16 cellular contexts compared by ENCODE assay signal in genomic region chr9:112765281-112765680, GRCh38.
"Had no signal": no experiment of that assay in that cellular context is flagged by ENCODE, and none has a peak within 500 bp of the region (broad histone marks: within the 10 kb centered on the region; RNA-seq: fewer than 3 reads in every experiment).

No MANE protein-coding gene starts in this region.

- H3K4me3 ChIP-seq: sigmoid colon, skin epidermis, stomach had no signal

- ATAC-seq: foreskin keratinocyte; naive thymus-derived CD4-positive, alpha-beta T cell had no signal

- H3K27me3 ChIP-seq: foreskin keratinocyte, sigmoid colon, stomach had no signal

- DNase-seq: dermis blood vessel endothelial cell; foreskin keratinocyte; head of caudate nucleus; hippocampal formation; mammary epithelial cell; naive thymus-derived CD4-positive, alpha-beta T cell; posterior cingulate gyrus; sigmoid colon; stimulated activated CD4-positive, alpha-beta T cell treated with anti-CD3 and anti-CD28 coated beads, Interleukin-12 subunit alpha, Interleukin-12 subunit beta, amount 100 ng/mL, for 4 hours; stimulated activated naive CD4-positive, alpha-beta T cell; stomach had no signal

- H3K9me3 ChIP-seq: sigmoid colon had no signal

- H3K36me3 ChIP-seq: sigmoid colon, stomach had no signal

- H3K4me1 ChIP-seq: foreskin keratinocyte had no signal

- FAIRE-seq: colon, islet of Langerhans, urothelium cell line had no signal

- H3K27ac Mint-ChIP-seq: type B pancreatic cell had no signal

- H3K27ac ChIP-seq: foreskin keratinocyte, sigmoid colon, skin epidermis, stomach had no signal
